In the genomic region with DNA sequence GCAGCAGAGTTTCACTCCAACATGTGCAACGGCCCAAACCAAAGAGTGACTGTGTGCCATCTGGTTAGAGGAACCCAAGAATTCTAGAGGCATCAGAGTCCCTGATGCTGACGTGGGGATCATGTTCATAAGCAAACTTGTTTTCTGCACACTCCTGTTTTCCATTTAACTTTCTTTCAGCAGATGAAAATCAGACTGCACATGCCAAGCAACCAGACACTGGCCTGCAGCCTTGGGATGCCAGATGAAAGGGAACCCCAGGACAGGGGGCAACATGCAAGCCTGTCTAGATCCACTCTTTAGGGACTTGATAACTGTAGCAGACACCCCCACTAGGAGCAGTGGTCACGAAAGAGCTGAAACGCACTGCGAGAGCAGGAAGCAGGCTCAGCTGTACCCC, we compare ENCODE assay signal across 21 cellular contexts. TPM values are rescaled to one million over a fixed set of nuclear protein-coding genes. Genes with fewer than 3 reads are reported as not detected.
DNase-seq lines count a peak whose midpoint lies in the region; ATAC-seq and TF ChIP-seq lines count a peak whose summit lies in the region.
"Had no signal": no experiment of that assay in that cellular context is flagged by ENCODE, and none has a peak within 500 bp of the region (broad histone marks: within the 10 kb centered on the region; RNA-seq: fewer than 3 reads in every experiment).

No MANE protein-coding gene starts in this region.

- 32% methylated on average over 2 of the region's 5 CpGs; no CpG with 5 or more reads in 1 of the 2 donors for WGBS in esophagus squamous epithelium, 2 donors

- intact Hi-C loops in left ventricle myocardium inferior (cut with micrococcal nuclease): no loop called here
- intact Hi-C loops in cardiac septum (cut with DNase I): no loop called here
- intact Hi-C loops in esophagus squamous epithelium (cut with DNase I): no loop called here

- H2AFZ ChIP-seq in osteoblast (ENCODE audit: low read length): no peak overlapping the region

- H3K4me1 ChIP-seq in left ventricle myocardium inferior (peaks cover 76% of the 10 kb centered on the region), esophagus squamous epithelium (peaks cover 27 to 98% (median 65%) of the 10 kb centered on the region in 3 donors), osteoblast (ENCODE audit: insufficient read depth, low read length) (peaks cover 4% of the 10 kb centered on the region)
- H3K4me1 ChIP-seq: HAP-1 had no signal

- no peak for TF ChIP-seq POLR2A in esophagus squamous epithelium (IDR thresholded peaks at IDR 0.05)

- H3K27ac ChIP-seq in left ventricle myocardium inferior (replicated peaks) (peak overlapping the region; percentile 51), esophagus squamous epithelium (peak overlapping the region; percentile 54 to 79 (median 72)), osteoblast (ENCODE audit: low read depth, low read length) (no peak overlapping the region)
- H3K27ac ChIP-seq: Peyer's patch, tibial artery had no signal

- H3K4me3 ChIP-seq in left ventricle myocardium inferior (no peak overlapping the region), esophagus squamous epithelium (no peak overlapping the region), osteoblast (ENCODE audit: insufficient read depth, low read length) (no peak overlapping the region)
- H3K4me3 ChIP-seq: HAP-1, heart left ventricle, Peyer's patch, tibial artery had no signal

- ATAC-seq in left lobe of liver: no peak
- ATAC-seq in GM21825 (IDR thresholded peaks at IDR 0.05; ENCODE audit: unreplicated experiment): no peak

- H3K79me2 ChIP-seq in osteoblast (ENCODE audit: insufficient read depth, low read length): peaks cover 87% of the 10 kb centered on the region

- peaks cover 73% of the 10 kb centered on the region for H4K20me1 ChIP-seq in osteoblast (ENCODE audit: insufficient read depth, low read length)

- H3K4me2 ChIP-seq in osteoblast (ENCODE audit: insufficient read depth, low read length): no peak overlapping the region

- H3K27me3 ChIP-seq in left ventricle myocardium inferior (ENCODE audit: low read depth) (no peaks in the 10 kb centered on the region), esophagus squamous epithelium (no peaks in the 10 kb centered on the region), osteoblast (ENCODE audit: insufficient read depth, low read length) (no peaks in the 10 kb centered on the region)
- H3K27me3 ChIP-seq: heart left ventricle, Peyer's patch, tibial artery had no signal

- DNase-seq in left ventricle myocardium inferior (no peak), cardiac septum (ENCODE audit: low spot score) (no peak), esophagus squamous epithelium (lab: John Stamatoyannopoulos, UW) (no peak), osteoblast (ENCODE audit: insufficient read length, low spot score, missing footprints) (peak; percentile 60), HK-2 (ENCODE audit: unreplicated experiment) (no peak), left lobe of liver (ENCODE audit: low spot score) (no peak), NCI-H69 (lab: John Stamatoyannopoulos, UW) (no peak)
- DNase-seq: activated CD4-positive, CD25-positive, alpha-beta regulatory T cell treated with anti-CD3 and anti-CD28 coated beads, Interleukin-2, amount 50 U/mL, for 72 hours; activated T-cell treated with anti-CD3 and anti-CD28 coated beads, Interleukin-2, amount 50 U/mL, for 48 hours; COR-L47; DMS53; effector CD4-positive, alpha-beta T cell; GDM1; heart left ventricle; NCI-H1105 treated with DMSO at 0.1 percent for 48 hours; NCI-H2029 treated with DMSO at 0.1 percent for 48 hours; NCI-H2227 treated with DMSO at 0.1 percent for 48 hours; Peyer's patch; tibial artery had no signal

- TF ChIP-seq CTCF in left ventricle myocardium inferior (IDR thresholded peaks at IDR 0.05; ENCODE audit: borderline replicate concordance): no peak
- TF ChIP-seq CTCF in esophagus squamous epithelium (IDR thresholded peaks at IDR 0.05): no peak
- TF ChIP-seq CTCF in osteoblast (IDR thresholded peaks at IDR 0.05; ENCODE audit: extremely low read depth, low read depth, low read length): no peak

- H3K36me3 ChIP-seq in left ventricle myocardium inferior: peaks cover 6% of the 10 kb centered on the region
- peaks cover 0 to 37% (median 8%) of the 10 kb centered on the region in 3 donors for H3K36me3 ChIP-seq in esophagus squamous epithelium
- H3K36me3 ChIP-seq in osteoblast (ENCODE audit: insufficient read depth, low read length): peaks cover 42% of the 10 kb centered on the region
- H3K36me3 ChIP-seq: HAP-1 had no signal

- H3K9me3 ChIP-seq in left ventricle myocardium inferior (replicated peaks): no peaks in the 10 kb centered on the region
- no peaks in the 10 kb centered on the region for H3K9me3 ChIP-seq in esophagus squamous epithelium
- H3K9me3 ChIP-seq in osteoblast (ENCODE audit: low read depth, low read length): no peaks in the 10 kb centered on the region
- H3K9me3 ChIP-seq: HAP-1, heart left ventricle, Peyer's patch, tibial artery had no signal

RNA-seq across cellular contexts. Expression of a gene that starts 56.8 kb away (rescaled TPM):
- 5.8 TPM for total RNA-seq in left ventricle myocardium inferior
- 7.5 TPM for total RNA-seq in cardiac septum
- 10 to 100 TPM in 2 of 4 donors, 1 to 10 TPM in 2; 6.8 to 14.3 (median 10.3) TPM for total RNA-seq in esophagus squamous epithelium
- 30.9 and 32.6 TPM in 2 replicates for total RNA-seq in osteoblast
- total RNA-seq in left lobe of liver: 9.1 TPM

RNA-seq across cellular contexts. Expression of a gene that starts 57.0 kb away (rescaled TPM):
- total RNA-seq in left ventricle myocardium inferior (43.7 TPM), cardiac septum (33.5 TPM), esophagus squamous epithelium (10 to 100 TPM; 57.7 to 93.4 (median 70.3) TPM), osteoblast (66.2 and 79.0 TPM in 2 replicates), left lobe of liver (53.5 TPM)
